Comparison of ENCODE assay signal across 9 cellular contexts in genomic region chr6:41638801-41639555, GRCh38. TPM values are rescaled to one million over a fixed set of nuclear protein-coding genes. Genes with fewer than 3 reads are reported as not detected.
DNase-seq lines count a peak whose midpoint lies in the region; ATAC-seq and TF ChIP-seq lines count a peak whose summit lies in the region.
"Had no signal": no experiment of that assay in that cellular context is flagged by ENCODE, and none has a peak within 500 bp of the region (broad histone marks: within the 10 kb centered on the region; RNA-seq: fewer than 3 reads in every experiment).

No MANE protein-coding gene starts in this region.

- H3K4me1 ChIP-seq in BLaER1 treated with 17β-estradiol and CSF1 and Interleukin-3, amounts not matched to agents 10 nM and 100 nM = peaks cover 52 to 91% (median 89%) of the 10 kb centered on the region in 10 experiments

- DNase-seq in WTC11 (ENCODE audit: low spot score) (peak; percentile 57), left cardiac atrium (no peak), osteocyte (ENCODE audit: extremely low spot score, unreplicated experiment) (no peak), NCI-H146 treated with DMSO at 0.1 percent for 48 hours (lab: John Stamatoyannopoulos, UW; ENCODE audit: unreplicated experiment) (no peak), T-helper 9 cell (no peak), mesenteric fat pad (ENCODE audit: low spot score) (no peak)
- no peak for DNase-seq in activated effector memory CD4-positive, alpha-beta T cell treated with anti-CD3 and anti-CD28 coated beads, Interleukin-2, amount 50 U/mL, for 16 hours

- H3K4me1 Mint-ChIP-seq in WTC11 (peaks cover 71% of the 10 kb centered on the region), osteocyte (ENCODE audit: unreplicated experiment) (peaks cover 77% of the 10 kb centered on the region)

- H3K9ac ChIP-seq in BLaER1 treated with 17β-estradiol and CSF1 and Interleukin-3, amounts not matched to agents 10 nM and 100 nM = peak overlapping the region; percentile 81 to 93 (median 89)

- peak overlapping the region; percentile 87 for H3K4me3 Mint-ChIP-seq in WTC11
- peak overlapping the region; percentile 88 for H3K4me3 Mint-ChIP-seq in osteocyte (ENCODE audit: unreplicated experiment)

- H3K9me3 Mint-ChIP-seq in WTC11 = no peaks in the 10 kb centered on the region
- no peaks in the 10 kb centered on the region for H3K9me3 Mint-ChIP-seq in osteocyte (ENCODE audit: unreplicated experiment)

- peaks cover 0 to 46% (median 36%) of the 10 kb centered on the region in 11 experiments; a peak in 14 of 22 replicates for H4K20me1 ChIP-seq in BLaER1 treated with 17β-estradiol and CSF1 and Interleukin-3, amounts not matched to agents 10 nM and 100 nM

- ATAC-seq in WTC11 = peak; percentile 21
- peak; percentile 18 to 48 for ATAC-seq in left cardiac atrium

- peaks cover 0 to 27% (median 9%) of the 10 kb centered on the region in 11 experiments; a peak in 10 of 22 replicates for H3K36me3 ChIP-seq in BLaER1 treated with 17β-estradiol and CSF1 and Interleukin-3, amounts not matched to agents 10 nM and 100 nM

- CTCF ChIA-PET in WTC11 (lab: Charles Lee) = interaction anchor here (0.6 to 2.9 kb wide), 8 partner anchors 31 to 271 kb away, joined by 3 to 23 read pairs (median 3); no protein-coding TSS in a partner anchor

- peaks cover 16% of the 10 kb centered on the region for H3K36me3 Mint-ChIP-seq in WTC11
- peaks cover 4% of the 10 kb centered on the region for H3K36me3 Mint-ChIP-seq in osteocyte (ENCODE audit: unreplicated experiment)

- H3K27me3 Mint-ChIP-seq in WTC11 (ENCODE audit: low read depth) (peaks cover 44% of the 10 kb centered on the region), osteocyte (ENCODE audit: unreplicated experiment) (no peaks in the 10 kb centered on the region)

- intact Hi-C loops in left cardiac atrium (cut with DNase I) = no loop called here

- peaks cover 0 to 10% (median 0%) of the 10 kb centered on the region in 11 experiments; a peak in 3 of 22 replicates for H3K27me3 ChIP-seq in BLaER1 treated with 17β-estradiol and CSF1 and Interleukin-3, amounts not matched to agents 10 nM and 100 nM

- H3K4me3 ChIP-seq in BLaER1 treated with 17β-estradiol and CSF1 and Interleukin-3, amounts not matched to agents 10 nM and 100 nM = peak overlapping the region; percentile 74 to 97 (median 93)

- peak overlapping the region; percentile 92 to 99 (median 96) for H3K4me2 ChIP-seq in BLaER1 treated with 17β-estradiol and CSF1 and Interleukin-3, amounts not matched to agents 10 nM and 100 nM

- no peak for TF ChIP-seq CTCF in WTC11 (IDR thresholded peaks at IDR 0.05)
- no peak for TF ChIP-seq CTCF in osteocyte (IDR thresholded peaks at IDR 0.05)

- H3K27ac Mint-ChIP-seq in WTC11 (peak overlapping the region; percentile 45; the same call in 1 of the 2 replicates), osteocyte (ENCODE audit: unreplicated experiment) (peak overlapping the region; percentile 94)

- H3K9me3 ChIP-seq in BLaER1 treated with 17β-estradiol and CSF1 and Interleukin-3, amounts not matched to agents 10 nM and 100 nM (replicated peaks in 1 of 11) = no peaks in the 10 kb centered on the region

- peak overlapping the region; percentile 42 to 91 (median 87); a peak in 20 of 22 replicates for H3K27ac ChIP-seq in BLaER1 treated with 17β-estradiol and CSF1 and Interleukin-3, amounts not matched to agents 10 nM and 100 nM

- POLR2A ChIA-PET in WTC11 (lab: Charles Lee) = interaction anchor here (0.6 to 0.9 kb wide), 2 partner anchors 16 to 43 kb away, joined by 7 to 8 read pairs; no protein-coding TSS in a partner anchor

TF ChIP-seq in WTC11, 78 proteins besides CTCF, POLR2A, EP300 and RAD21:
- TF ChIP-seq, protein P1, sequence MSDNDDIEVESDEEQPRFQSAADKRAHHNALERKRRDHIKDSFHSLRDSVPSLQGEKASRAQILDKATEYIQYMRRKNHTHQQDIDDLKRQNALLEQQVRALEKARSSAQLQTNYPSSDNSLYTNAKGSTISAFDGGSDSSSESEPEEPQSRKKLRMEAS (CRISPR knock-in tag; IDR thresholded peaks at IDR 0.05) = 0 out of 2 replicates have a peak, but pooled peaks have one; percentile 6
- TF ChIP-seq ESRRA (CRISPR knock-in tag; IDR thresholded peaks at IDR 0.05; ENCODE audit: borderline replicate concordance) = peak; percentile 21; the same call in 1 of the 2 replicates
- TF ChIP-seq, protein P2, sequence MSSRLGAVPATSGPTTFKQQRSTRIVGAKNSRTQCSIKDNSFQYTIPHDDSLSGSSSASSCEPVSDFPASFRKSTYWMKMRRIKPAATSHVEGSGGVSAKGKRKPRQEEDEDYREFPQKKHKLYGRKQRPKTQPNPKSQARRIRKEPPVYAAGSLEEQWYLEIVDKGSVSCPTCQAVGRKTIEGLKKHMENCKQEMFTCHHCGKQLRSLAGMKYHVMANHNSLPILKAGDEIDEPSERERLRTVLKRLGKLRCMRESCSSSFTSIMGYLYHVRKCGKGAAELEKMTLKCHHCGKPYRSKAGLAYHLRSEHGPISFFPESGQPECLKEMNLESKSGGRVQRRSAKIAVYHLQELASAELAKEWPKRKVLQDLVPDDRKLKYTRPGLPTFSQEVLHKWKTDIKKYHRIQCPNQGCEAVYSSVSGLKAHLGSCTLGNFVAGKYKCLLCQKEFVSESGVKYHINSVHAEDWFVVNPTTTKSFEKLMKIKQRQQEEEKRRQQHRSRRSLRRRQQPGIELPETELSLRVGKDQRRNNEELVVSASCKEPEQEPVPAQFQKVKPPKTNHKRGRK (CRISPR knock-in tag; IDR thresholded peaks at IDR 0.05; ENCODE audit: borderline replicate concordance) = 0 out of 2 replicates have a peak, but pooled peaks have one; percentile 18
- TF ChIP-seq KAT7 (CRISPR knock-in tag; IDR thresholded peaks at IDR 0.05; ENCODE audit: borderline replicate concordance) = 0 out of 2 replicates have a peak, but pooled peaks have one; percentile 71
- TF ChIP-seq SP1 (CRISPR knock-in tag; conservative IDR thresholded peaks at IDR 0.05) = 0 out of 2 replicates have a peak, but pooled peaks have one; percentile 32
- TF ChIP-seq, protein P3, sequence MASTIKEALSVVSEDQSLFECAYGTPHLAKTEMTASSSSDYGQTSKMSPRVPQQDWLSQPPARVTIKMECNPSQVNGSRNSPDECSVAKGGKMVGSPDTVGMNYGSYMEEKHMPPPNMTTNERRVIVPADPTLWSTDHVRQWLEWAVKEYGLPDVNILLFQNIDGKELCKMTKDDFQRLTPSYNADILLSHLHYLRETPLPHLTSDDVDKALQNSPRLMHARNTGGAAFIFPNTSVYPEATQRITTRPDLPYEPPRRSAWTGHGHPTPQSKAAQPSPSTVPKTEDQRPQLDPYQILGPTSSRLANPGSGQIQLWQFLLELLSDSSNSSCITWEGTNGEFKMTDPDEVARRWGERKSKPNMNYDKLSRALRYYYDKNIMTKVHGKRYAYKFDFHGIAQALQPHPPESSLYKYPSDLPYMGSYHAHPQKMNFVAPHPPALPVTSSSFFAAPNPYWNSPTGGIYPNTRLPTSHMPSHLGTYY (CRISPR knock-in tag; IDR thresholded peaks at IDR 0.05) = no peak
- TF ChIP-seq FOXP4 (CRISPR knock-in tag; IDR thresholded peaks at IDR 0.05) = 0 out of 2 replicates have a peak, but pooled peaks have one; percentile 29
- TF ChIP-seq MXD4 (CRISPR knock-in tag; IDR thresholded peaks at IDR 0.05; ENCODE audit: borderline replicate concordance) = no peak
- TF ChIP-seq MLX (CRISPR knock-in tag; IDR thresholded peaks at IDR 0.05) = no peak
- no peak for TF ChIP-seq RELA (CRISPR knock-in tag; IDR thresholded peaks at IDR 0.05; ENCODE audit: borderline replicate concordance)

RNA-seq across cellular contexts. Expression of gene MDFI, which starts 0.7 kb away (rescaled TPM):
- 63.2 to 86.2 TPM (median 74.6 TPM) in 3 replicates for total RNA-seq in WTC11 (2021)
- total RNA-seq in left cardiac atrium = 1 to 10 TPM; 9.2 TPM
- total RNA-seq in osteocyte = 74.1 and 75.9 TPM in 2 replicates
- 21.7 TPM for total RNA-seq in mesenteric fat pad
- total RNA-seq: myocyte had no signal
